Comparison of ENCODE assay signal across 12 cellular contexts in genomic region chr2:25275575-25275965, GRCh38.
A peak's percentile ranks its signal among the peaks of the same experiment; 100 is the strongest.
DNase-seq lines count a peak whose midpoint lies in the region; ATAC-seq and TF ChIP-seq lines count a peak whose summit lies in the region.
"Had no signal": no experiment of that assay in that cellular context is flagged by ENCODE, and none has a peak within 500 bp of the region (broad histone marks: within the 10 kb centered on the region; RNA-seq: fewer than 3 reads in every experiment).

No MANE protein-coding gene starts in this region.

- peaks cover 56% of the 10 kb centered on the region for H3K4me1 Mint-ChIP-seq in activated naive CD8-positive, alpha-beta T cell treated with anti-CD3 and anti-CD28 coated beads, Interleukin-2, amount 10 ng/mL, durations not matched to agents 7 days and 5 days
- peaks cover 44 to 56% of the 10 kb centered on the region in 2 donors for H3K4me1 Mint-ChIP-seq in natural killer cell

- DNase-seq in right atrium auricular region (ENCODE audit: low spot score) (no peak), left ventricle myocardium superior (no peak), natural killer cell (no peak), vagina (ENCODE audit: extremely low spot score in 2 of 2) (no peak), GM10248 (ENCODE audit: extremely low spot score) (no peak), GDM1 (lab: John Stamatoyannopoulos, UW) (no peak), SIG-M5 (lab: John Stamatoyannopoulos, UW) (no peak)
- no peak for DNase-seq in activated naive CD8-positive, alpha-beta T cell treated with anti-CD3 and anti-CD28 coated beads, Interleukin-2, amount 10 ng/mL, durations not matched to agents 7 days and 5 days
- DNase-seq: MG63, NCI-H446 treated with DMSO at 0.1 percent for 48 hours, SHP77 treated with DMSO at 0.1 percent for 48 hours had no signal

- H3K27me3 ChIP-seq in right atrium auricular region (no peaks in the 10 kb centered on the region), vagina (no peaks in the 10 kb centered on the region)
- H3K27me3 ChIP-seq: MG63 had no signal

- H3K27ac ChIP-seq in right atrium auricular region = peak overlapping the region; percentile 10 to 27
- H3K27ac ChIP-seq in vagina = peak overlapping the region; percentile 76

- POLR2A ChIA-PET in activated naive CD8-positive, alpha-beta T cell treated with anti-CD3 and anti-CD28 coated beads, Interleukin-2, amount 10 ng/mL, durations not matched to agents 7 days and 5 days (lab: Charles Lee) = interaction anchor here (1.0 to 6.0 kb wide), 5 partner anchors 10 to 90 kb away, joined by 3 to 107 read pairs (median 33); no protein-coding TSS in a partner anchor
- POLR2A ChIA-PET in GM10248 (lab: Yijun Ruan, JAX) = no interaction called here

- no peak for TF ChIP-seq CTCF in right atrium auricular region (IDR thresholded peaks at IDR 0.05)
- TF ChIP-seq CTCF in natural killer cell (IDR thresholded peaks at IDR 0.05) = no peak
- no peak for TF ChIP-seq CTCF in vagina (IDR thresholded peaks at IDR 0.05)
- no peak for TF ChIP-seq CTCF in GM10248 (IDR thresholded peaks at IDR 0.05; ENCODE audit: control extremely low read depth, extremely low read depth, low read depth, missing control alignments)

- no peaks in the 10 kb centered on the region for H3K27me3 Mint-ChIP-seq in activated naive CD8-positive, alpha-beta T cell treated with anti-CD3 and anti-CD28 coated beads, Interleukin-2, amount 10 ng/mL, durations not matched to agents 7 days and 5 days
- H3K27me3 Mint-ChIP-seq in natural killer cell (ENCODE audit: low read depth in 2 of 2) = no peaks in the 10 kb centered on the region

- peaks cover 12% of the 10 kb centered on the region for H3K36me3 Mint-ChIP-seq in activated naive CD8-positive, alpha-beta T cell treated with anti-CD3 and anti-CD28 coated beads, Interleukin-2, amount 10 ng/mL, durations not matched to agents 7 days and 5 days
- H3K36me3 Mint-ChIP-seq in natural killer cell = no peaks in the 10 kb centered on the region

- intact Hi-C loops in left ventricle myocardium superior (cut with micrococcal nuclease) = no loop called here
- intact Hi-C loops in natural killer cell (cut with micrococcal nuclease) = loop anchor here (10.0 kb wide), 1 partner anchor 289 kb away; no protein-coding TSS in a partner anchor
- intact Hi-C loops in vagina (cut with DNase I) = no loop called here

- peaks cover 22% of the 10 kb centered on the region for H3K36me3 ChIP-seq in right atrium auricular region
- H3K36me3 ChIP-seq in vagina = peaks cover 0 to 14% of the 10 kb centered on the region in 2 donors
- H3K36me3 ChIP-seq: MG63 had no signal

- TF ChIP-seq POLR2A in vagina (IDR thresholded peaks at IDR 0.05) = no peak

- peaks cover 0 to 55% of the 10 kb centered on the region in 2 donors for H3K4me1 ChIP-seq in right atrium auricular region
- H3K4me1 ChIP-seq in vagina = peaks cover 60% of the 10 kb centered on the region

- ATAC-seq in left ventricle myocardium superior (no peak), natural killer cell (no peak)
- no peak for ATAC-seq in activated naive CD8-positive, alpha-beta T cell treated with anti-CD3 and anti-CD28 coated beads, Interleukin-2, amount 10 ng/mL, durations not matched to agents 7 days and 5 days (ENCODE audit: low read depth)

- peak overlapping the region; percentile 94 for H3K27ac Mint-ChIP-seq in activated naive CD8-positive, alpha-beta T cell treated with anti-CD3 and anti-CD28 coated beads, Interleukin-2, amount 10 ng/mL, durations not matched to agents 7 days and 5 days
- H3K27ac Mint-ChIP-seq in natural killer cell = peak overlapping the region; percentile 88 to 96

- no peaks in the 10 kb centered on the region for H3K9me3 Mint-ChIP-seq in activated naive CD8-positive, alpha-beta T cell treated with anti-CD3 and anti-CD28 coated beads, Interleukin-2, amount 10 ng/mL, durations not matched to agents 7 days and 5 days
- H3K9me3 Mint-ChIP-seq in natural killer cell = no peaks in the 10 kb centered on the region
- H3K9me3 Mint-ChIP-seq: CD14-positive monocyte had no signal

- CTCF ChIA-PET in GM10248 (lab: Yijun Ruan, JAX) = interaction anchor here (1.0 to 3.5 kb wide), 8 partner anchors 11 to 291 kb away, joined by 3 to 22 read pairs (median 4); no protein-coding TSS in a partner anchor

- H3K4me3 ChIP-seq in right atrium auricular region (no peak overlapping the region), vagina (no peak overlapping the region)
- H3K4me3 ChIP-seq: MG63 had no signal

- no peaks in the 10 kb centered on the region for H3K9me3 ChIP-seq in right atrium auricular region
- H3K9me3 ChIP-seq in vagina = no peaks in the 10 kb centered on the region
- H3K9me3 ChIP-seq: MG63 had no signal

- peak overlapping the region; percentile 33 for H3K4me3 Mint-ChIP-seq in activated naive CD8-positive, alpha-beta T cell treated with anti-CD3 and anti-CD28 coated beads, Interleukin-2, amount 10 ng/mL, durations not matched to agents 7 days and 5 days
- H3K4me3 Mint-ChIP-seq in natural killer cell = peak overlapping the region; percentile 74
